In genomic region chr9:124861342-124862229, GRCh38 we compare ENCODE assay signal across 8 cellular contexts. TPM values are rescaled to one million over a fixed set of nuclear protein-coding genes. Genes with fewer than 3 reads are reported as not detected.
A peak's percentile ranks its signal among the peaks of the same experiment; 100 is the strongest.
DNase-seq lines count a peak whose midpoint lies in the region; ATAC-seq, FAIRE-seq and TF ChIP-seq lines count a peak whose summit lies in the region.

ARPC5L (plus strand) TSS chr9:124862130; CDS start chr9:124869291, 7,161 bp downstream.
RPL35 (minus strand) TSS chr9:124861957; CDS start chr9:124861912, 45 bp downstream.

- ATAC-seq in HG02588 (IDR thresholded peaks at IDR 0.05; ENCODE audit: unreplicated experiment) = peak; percentile 89

- TF ChIP-seq POLR2A in NB4 (IDR thresholded peaks at IDR 0.05; ENCODE audit: extremely low read depth, insufficient read length) = peak; percentile 96

- peak within 1 kb of the TSS; percentile 87 for H3K4me3 Mint-ChIP-seq in activated naive CD4-positive, alpha-beta T cell treated with anti-CD3 and anti-CD28 coated beads for 36 hours

- CTCF ChIA-PET in GM10248 (lab: Yijun Ruan, JAX) = interaction anchor here (0.6 to 26.0 kb wide), 7 partner anchors 9 to 282 kb away, joined by 3 to 814 read pairs (median 4); partner anchors contain the start of genes NR6A1, OLFML2A, SCAI and WDR38
- CTCF ChIA-PET in activated naive CD4-positive, alpha-beta T cell treated with anti-CD3 and anti-CD28 coated beads for 36 hours (lab: Charles Lee) = interaction anchor here (0.7 to 2.2 kb wide), 5 partner anchors 9 to 91 kb away, joined by 4 to 14 read pairs (median 6); partner anchors contain the start of genes NR6A1 and WDR38

- peaks cover 46% of the 10 kb centered on the region for H3K4me1 Mint-ChIP-seq in activated naive CD4-positive, alpha-beta T cell treated with anti-CD3 and anti-CD28 coated beads for 36 hours (ENCODE audit: low read depth)

- DNase-seq in GM10248 (ENCODE audit: extremely low spot score) (peak; percentile 99), NB4 (ENCODE audit: low read depth) (peak; percentile 96), SK-N-DZ (ENCODE audit: low spot score) (peak; percentile 91), frontal cortex (ENCODE audit: low spot score in 2 of 2) (peak; percentile 99), nucleus accumbens (lab: John Stamatoyannopoulos, UW) (peak; percentile 65 to 97 (median 91)), superior temporal gyrus (ENCODE audit: extremely low spot score) (peak; percentile 93)
- DNase-seq in activated naive CD4-positive, alpha-beta T cell treated with anti-CD3 and anti-CD28 coated beads for 36 hours = peak; percentile 96

- no peaks in the 10 kb centered on the region for H3K9me3 Mint-ChIP-seq in activated naive CD4-positive, alpha-beta T cell treated with anti-CD3 and anti-CD28 coated beads for 36 hours

- H3K27me3 Mint-ChIP-seq in activated naive CD4-positive, alpha-beta T cell treated with anti-CD3 and anti-CD28 coated beads for 36 hours (ENCODE audit: low read depth) = no peaks in the 10 kb centered on the region

- peaks cover 43% of the 10 kb centered on the region for H3K36me3 Mint-ChIP-seq in activated naive CD4-positive, alpha-beta T cell treated with anti-CD3 and anti-CD28 coated beads for 36 hours (ENCODE audit: low read depth)

- POLR2A ChIA-PET in GM10248 (lab: Yijun Ruan, JAX) = interaction anchor here (0.6 to 1.9 kb wide), 11 partner anchors 8 to 407 kb away, joined by 3 to 17 read pairs (median 5); partner anchors contain the start of gene WDR38

- no peak for FAIRE-seq in frontal cortex (lab: Jason Lieb, UNC)

- TF ChIP-seq CTCF in GM10248 (IDR thresholded peaks at IDR 0.05; ENCODE audit: control extremely low read depth, extremely low read depth, low read depth, missing control alignments) (no peak), NB4 (IDR thresholded peaks at IDR 0.05; ENCODE audit: low read depth, low read length) (no peak)

- intact Hi-C loops in activated naive CD4-positive, alpha-beta T cell treated with anti-CD3 and anti-CD28 coated beads for 36 hours (cut with micrococcal nuclease) = loop anchor here (1.0 to 5.0 kb wide), 7 partner anchors 9 to 401 kb away; partner anchors contain the start of genes GAPVD1, GOLGA1, HSPA5 and NR6A1

- H3K4me3 ChIP-seq in NB4 (ENCODE audit: low read depth, low read length) = peak within 1 kb of the TSS; percentile 100

- H3K27ac Mint-ChIP-seq in activated naive CD4-positive, alpha-beta T cell treated with anti-CD3 and anti-CD28 coated beads for 36 hours = peak within 1 kb of the TSS; percentile 95

RNA-seq across cellular contexts. Expression of gene ARPC5L, which starts in this region (rescaled TPM):
- 57.3 and 58.4 TPM in 2 replicates for polyA plus RNA-seq in SK-N-DZ (2014; cell fraction: cytosol; rRNA removed)
- 34.6 and 40.1 TPM in 2 replicates for polyA plus RNA-seq in SK-N-DZ (2014; cell fraction: nucleus; rRNA removed)
- total RNA-seq in activated naive CD4-positive, alpha-beta T cell treated with anti-CD3 and anti-CD28 coated beads for 36 hours = 100 to 1,000 TPM; 116 to 123 TPM
- total RNA-seq in frontal cortex = 10.6 TPM

RNA-seq across cellular contexts. Expression of gene RPL35, which starts in this region (rescaled TPM):
- 5,206 and 6,170 TPM in 2 replicates for polyA plus RNA-seq in SK-N-DZ (2014; cell fraction: cytosol; rRNA removed)
- polyA plus RNA-seq in SK-N-DZ (2014; cell fraction: nucleus; rRNA removed) = 3,738 and 4,275 TPM in 2 replicates
- 1,000 to 10,000 TPM; 2,701 to 2,729 TPM for total RNA-seq in activated naive CD4-positive, alpha-beta T cell treated with anti-CD3 and anti-CD28 coated beads for 36 hours
- 884 TPM for total RNA-seq in frontal cortex

Comparison
In these comparisons a context has a peak if more than half of its experiments do, and no peak if none do; other contexts are left out.
1. Peak in every context shown above with its lines: DNase-seq, ATAC-seq and H3K4me3 ChIP-seq.
2. RNA of gene ARPC5L (total RNA-seq): 116 to 123 TPM in activated naive CD4-positive, alpha-beta T cell treated with anti-CD3 and anti-CD28 coated beads for 36 hours; 10.6 TPM in frontal cortex (single experiment); every median in the first group is over 10 times any median in the second.